8 cellular contexts compared by ENCODE assay signal in genomic region chr1:18922319-18922726, GRCh38. TPM values are rescaled to one million over a fixed set of nuclear protein-coding genes. Genes with fewer than 3 reads are reported as not detected.
DNase-seq lines count a peak whose midpoint lies in the region; ATAC-seq, FAIRE-seq and TF ChIP-seq lines count a peak whose summit lies in the region.

No MANE protein-coding gene starts in this region.

- ATAC-seq in Right ventricle myocardium superior (ENCODE audit: poor library complexity) (peak; percentile 92), HG03159 (IDR thresholded peaks at IDR 0.05; ENCODE audit: unreplicated experiment) (no peak)

- peak overlapping the region; percentile 42 for H3K9ac ChIP-seq in rectal smooth muscle tissue (ENCODE audit: low read length)

- H3K27me3 ChIP-seq in rectal smooth muscle tissue (ENCODE audit: control insufficient read depth, insufficient read depth, low read length): no peaks in the 10 kb centered on the region

- peaks cover 44% of the 10 kb centered on the region for H3K4me1 ChIP-seq in rectal smooth muscle tissue (ENCODE audit: control insufficient read depth, insufficient read depth, low read length)

- peaks cover 2% of the 10 kb centered on the region for H3K36me3 ChIP-seq in rectal smooth muscle tissue (ENCODE audit: control insufficient read depth, insufficient read depth, low read length)

- FAIRE-seq in HTR-8/SVneo (lab: Jason Lieb, UNC): no peak

- no peak overlapping the region for H3K4me3 ChIP-seq in WI38 (ENCODE audit: low read depth, low read length)
- peak overlapping the region; percentile 41 for H3K4me3 ChIP-seq in rectal smooth muscle tissue (ENCODE audit: low read length)

- H3K27ac ChIP-seq in rectal smooth muscle tissue (ENCODE audit: low read depth, low read length): peak overlapping the region; percentile 94

- DNase-seq in GM04504 (ENCODE audit: low read depth) (peak; percentile 80), Right ventricle myocardium superior (peak; percentile 89), HTR-8/SVneo (ENCODE audit: insufficient read length, low spot score) (no peak), SKM-1 (lab: John Stamatoyannopoulos, UW; ENCODE audit: unreplicated experiment) (no peak)
- no peak for DNase-seq in stimulated activated naive CD4-positive, alpha-beta T cell treated with Interleukin-2 at 50 U/mL for 16 hours (lab: John Stamatoyannopoulos, UW)

- intact Hi-C loops in Right ventricle myocardium superior (cut with DNase I): no loop called here

- 0 out of 2 replicates have a peak, but pooled peaks have one; percentile 9 for TF ChIP-seq CTCF in WI38 (IDR thresholded peaks at IDR 0.05; ENCODE audit: low read depth, low read length)

RNA-seq across cellular contexts. Expression of gene ALDH4A1, which starts 20.0 kb away (rescaled TPM):
- total RNA-seq in Right ventricle myocardium superior: 29.3 TPM

RNA-seq across cellular contexts. Expression of gene IFFO2, which starts 34.2 kb away (rescaled TPM):
- 4.4 TPM for total RNA-seq in Right ventricle myocardium superior

Comparison
In these comparisons a context has a peak if more than half of its experiments do, and no peak if none do; other contexts are left out.
1. DNase-seq: peak in GM04504 (single experiment) and Right ventricle myocardium superior (single experiment); none in HTR-8/SVneo (single experiment), stimulated activated naive CD4-positive, alpha-beta T cell treated with Interleukin-2 at 50 U/mL for 16 hours (single experiment) and SKM-1 (single experiment).